9 cellular contexts compared by ENCODE assay signal in genomic region chr6:136249336-136249735, GRCh38. TPM values are rescaled to one million over a fixed set of nuclear protein-coding genes. Genes with fewer than 3 reads are reported as not detected.
A peak's percentile ranks its signal among the peaks of the same experiment; 100 is the strongest.
DNase-seq lines count a peak whose midpoint lies in the region; ATAC-seq and TF ChIP-seq lines count a peak whose summit lies in the region.
"Had no signal": no experiment of that assay in that cellular context is flagged by ENCODE, and none has a peak within 500 bp of the region (broad histone marks: within the 10 kb centered on the region; RNA-seq: fewer than 3 reads in every experiment).

No MANE protein-coding gene starts in this region.

- H3K36me3 Mint-ChIP-seq in CD8-positive, alpha-beta memory T cell, result peaks cover 0 to 8% (median 0%) of the 10 kb centered on the region in 3 donors
- H3K36me3 Mint-ChIP-seq in nephron (ENCODE audit: low read depth), result no peaks in the 10 kb centered on the region

- H3K9me3 Mint-ChIP-seq in CD8-positive, alpha-beta memory T cell, result no peaks in the 10 kb centered on the region
- no peaks in the 10 kb centered on the region for H3K9me3 Mint-ChIP-seq in nephron

- DNase-seq in CD8-positive, alpha-beta memory T cell, result no peak
- no peak for DNase-seq in LNCaP clone FGC (ENCODE audit: low read depth)
- DNase-seq in cardiac fibroblast (ENCODE audit: low read depth in 2 of 2), result peak in 1 of 2 donors; percentile 17
- no peak for DNase-seq in activated CD4-positive, alpha-beta T cell treated with anti-CD3 and anti-CD28 coated beads, Interleukin-2, amount 50 U/mL, for 1 hour
- no peak for DNase-seq in activated CD8-positive, alpha-beta memory T cell treated with anti-CD3 and anti-CD28 coated beads, Interleukin-2, amount 50 U/mL, for 4 hours
- DNase-seq: stimulated activated CD4-positive, alpha-beta T cell treated with anti-CD3 and anti-CD28 coated beads, Interleukin-4, amount 100 ng/mL, for 24 hours had no signal

- H3K27ac Mint-ChIP-seq in CD8-positive, alpha-beta memory T cell, result peak overlapping the region in 4 of 8 donors; percentile 16 to 91 (median 61)
- no peak overlapping the region for H3K27ac Mint-ChIP-seq in nephron

- CTCF ChIA-PET in CD8-positive, alpha-beta memory T cell (lab: Charles Lee), result interaction anchor here (3.0 to 3.6 kb wide), 2 partner anchors 40 to 68 kb away, joined by 10 to 21 read pairs; partner anchors contain the start of gene BCLAF1

- POLR2A ChIA-PET in CD8-positive, alpha-beta memory T cell (lab: Charles Lee), result interaction anchor here (4.6 kb wide), 1 partner anchor 39 kb away, joined by 74 read pairs; the partner anchor contains the start of gene BCLAF1

- peaks cover 19% of the 10 kb centered on the region for H3K4me1 ChIP-seq in CD8-positive, alpha-beta memory T cell (ENCODE audit: insufficient read depth, low read length)

- no peak overlapping the region for H3K27ac ChIP-seq in CD8-positive, alpha-beta memory T cell (ENCODE audit: low read depth, low read length)

- H3K4me3 ChIP-seq in CD8-positive, alpha-beta memory T cell (ENCODE audit: low read length), result peak overlapping the region; percentile 82
- H3K4me3 ChIP-seq in LNCaP clone FGC (ENCODE audit: low read depth, low read length), result peak overlapping the region; percentile 64
- peak overlapping the region; percentile 92 to 94 for H3K4me3 ChIP-seq in cardiac fibroblast (replicated peaks in 1 of 2; ENCODE audit: low read depth in 2 of 2, low read length in 2 of 2)

- H3K36me3 ChIP-seq in CD8-positive, alpha-beta memory T cell (ENCODE audit: insufficient read depth, low read length), result no peaks in the 10 kb centered on the region

- no peaks in the 10 kb centered on the region for H3K27me3 ChIP-seq in CD8-positive, alpha-beta memory T cell (ENCODE audit: insufficient read depth, low read length, poor library complexity, severe bottlenecking)

- ATAC-seq in GM18907 (IDR thresholded peaks at IDR 0.05; ENCODE audit: unreplicated experiment) (no peak), HG03460 (IDR thresholded peaks at IDR 0.05; ENCODE audit: unreplicated experiment) (no peak)

- no peaks in the 10 kb centered on the region for H3K9me3 ChIP-seq in CD8-positive, alpha-beta memory T cell (ENCODE audit: low read length)

- H3K27me3 Mint-ChIP-seq in CD8-positive, alpha-beta memory T cell, result peaks cover 0 to 2% of the 10 kb centered on the region in 2 donors
- H3K27me3 Mint-ChIP-seq in nephron (ENCODE audit: low read depth), result no peaks in the 10 kb centered on the region

- peak overlapping the region; percentile 93 to 97 (median 93) for H3K4me3 Mint-ChIP-seq in CD8-positive, alpha-beta memory T cell
- H3K4me3 Mint-ChIP-seq in nephron, result peak overlapping the region; percentile 92 to 93 (median 92)

- TF ChIP-seq CTCF in LNCaP clone FGC (IDR thresholded peaks at IDR 0.05; ENCODE audit: control insufficient read depth, extremely low read depth, insufficient read depth) (no peak), cardiac fibroblast (IDR thresholded peaks at IDR 0.05; ENCODE audit: low read depth, low read length) (no peak), nephron (IDR thresholded peaks at IDR 0.05; ENCODE audit: unreplicated experiment in 3 of 3) (no peak)

- peaks cover 31 to 46% (median 40%) of the 10 kb centered on the region in 3 donors for H3K4me1 Mint-ChIP-seq in CD8-positive, alpha-beta memory T cell
- H3K4me1 Mint-ChIP-seq in nephron, result peaks cover 14% of the 10 kb centered on the region

RNA-seq across cellular contexts. Expression of gene MTFR2, which starts 0.8 kb away (rescaled TPM):
- 10 to 100 TPM; 18.8 to 21.7 TPM for total RNA-seq in CD8-positive, alpha-beta memory T cell
- 0.69 TPM for polyA plus RNA-seq in CD8-positive, alpha-beta memory T cell

RNA-seq across cellular contexts. Expression of gene BCLAF1, which starts 40.3 kb away (rescaled TPM):
- 100 to 1,000 TPM; 247 to 269 TPM for total RNA-seq in CD8-positive, alpha-beta memory T cell
- polyA plus RNA-seq in CD8-positive, alpha-beta memory T cell, result 130 TPM
